ENCODE assay signal across 8 cellular contexts in the genomic region with DNA sequence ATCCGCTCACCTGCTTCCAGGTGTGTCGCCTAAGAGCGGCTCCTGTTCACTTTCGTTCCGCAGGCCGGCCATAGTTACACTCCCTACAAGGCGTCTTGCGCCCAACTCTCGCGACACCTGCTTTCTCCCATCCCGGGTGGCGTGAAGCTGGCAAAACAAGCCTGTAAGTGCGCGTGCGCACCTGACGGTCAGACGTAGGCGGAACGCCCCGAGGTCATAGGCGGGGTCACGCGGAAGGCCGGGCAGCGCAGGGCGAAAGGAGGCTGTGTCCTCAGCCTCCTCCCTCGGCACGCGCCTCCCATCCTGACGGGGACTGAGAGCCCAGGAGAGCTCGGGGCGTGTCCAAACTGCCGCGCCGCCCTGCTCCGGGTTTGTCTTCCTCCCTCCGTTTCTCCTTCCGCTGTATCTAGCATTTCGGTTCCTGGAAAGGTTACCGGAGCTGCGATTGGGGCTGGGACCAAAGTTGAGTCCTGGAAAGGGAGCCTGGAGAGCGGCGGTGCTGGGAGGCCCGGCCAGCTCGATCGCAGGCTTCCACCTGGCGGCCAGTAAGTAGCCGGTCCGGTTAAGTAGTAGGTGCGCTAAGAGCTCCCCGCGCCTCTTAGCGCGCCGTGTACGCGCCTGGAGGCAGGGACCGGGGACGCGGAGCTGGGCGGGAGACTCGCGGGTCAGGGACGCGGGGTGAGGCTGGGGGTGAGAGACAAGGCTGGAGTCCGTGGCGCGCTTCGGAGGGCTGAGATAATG. TPM values are rescaled to one million over a fixed set of nuclear protein-coding genes. Genes with fewer than 3 reads are reported as not detected.
DNase-seq lines count a peak whose midpoint lies in the region; ATAC-seq, FAIRE-seq and TF ChIP-seq lines count a peak whose summit lies in the region.

Gene ABHD18, plus strand, starts transcription at position 345 of the 741 bp plus-strand sequence. CDS start 17,550 bp downstream, outside the sequence.
A gene with protein sequence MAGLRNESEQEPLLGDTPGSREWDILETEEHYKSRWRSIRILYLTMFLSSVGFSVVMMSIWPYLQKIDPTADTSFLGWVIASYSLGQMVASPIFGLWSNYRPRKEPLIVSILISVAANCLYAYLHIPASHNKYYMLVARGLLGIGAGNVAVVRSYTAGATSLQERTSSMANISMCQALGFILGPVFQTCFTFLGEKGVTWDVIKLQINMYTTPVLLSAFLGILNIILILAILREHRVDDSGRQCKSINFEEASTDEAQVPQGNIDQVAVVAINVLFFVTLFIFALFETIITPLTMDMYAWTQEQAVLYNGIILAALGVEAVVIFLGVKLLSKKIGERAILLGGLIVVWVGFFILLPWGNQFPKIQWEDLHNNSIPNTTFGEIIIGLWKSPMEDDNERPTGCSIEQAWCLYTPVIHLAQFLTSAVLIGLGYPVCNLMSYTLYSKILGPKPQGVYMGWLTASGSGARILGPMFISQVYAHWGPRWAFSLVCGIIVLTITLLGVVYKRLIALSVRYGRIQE (minus strand): TSS at position 112 of the 741 bp plus-strand sequence. CDS start 40 bp downstream, at position 72.

- H3K27ac ChIP-seq in parathyroid adenoma (peak within 1 kb of the TSS; percentile 96), tibial nerve (peak within 1 kb of the TSS; percentile 81 to 96 (median 94))

- H3K4me3 ChIP-seq in adipocyte (ENCODE audit: low read length) (peak within 1 kb of the TSS; percentile 100), parathyroid adenoma (ENCODE audit: low read depth, low read length) (peak within 1 kb of the TSS; percentile 97), tibial nerve (peak within 1 kb of the TSS; percentile 86 to 99 (median 94))

- H3K9ac ChIP-seq in adipocyte (ENCODE audit: low read length) = peak within 1 kb of the TSS; percentile 99
- H3K9ac ChIP-seq in parathyroid adenoma = peak within 1 kb of the TSS; percentile 43

- H3K27me3 ChIP-seq in adipocyte (replicated peaks; ENCODE audit: control insufficient read depth, insufficient read depth, low read length) (no peaks in the 10 kb centered on the region), parathyroid adenoma (ENCODE audit: control insufficient read depth, insufficient read depth, low read length) (no peaks in the 10 kb centered on the region), tibial nerve (no peaks in the 10 kb centered on the region)

- peak within 1 kb of the TSS; percentile 81 for H3K4me2 ChIP-seq in parathyroid adenoma (ENCODE audit: low read length)

- TF ChIP-seq POLR2A in GM12891 (IDR thresholded peaks at IDR 0.05; ENCODE audit: low read depth, low read length) (peak; percentile 89), tibial nerve (IDR thresholded peaks at IDR 0.05) (peak; percentile 56 to 81)

- peak; percentile 87 for DNase-seq in GM12891 (ENCODE audit: insufficient read length, low spot score)
- DNase-seq in NCI-H1436 (lab: John Stamatoyannopoulos, UW) = peak; percentile 97
- peak; percentile 98 for DNase-seq in T follicular helper cell (ENCODE audit: low read depth)
- DNase-seq in adipocyte (ENCODE audit: low read depth) = peak; percentile 99
- DNase-seq in Right ventricle myocardium superior = peak; percentile 100
- DNase-seq in tibial nerve (ENCODE audit: low spot score in 2 of 2) = peak; percentile 95 to 97

- H3K9me3 ChIP-seq in adipocyte (ENCODE audit: control insufficient read depth, low read length) (no peaks in the 10 kb centered on the region), parathyroid adenoma (ENCODE audit: control insufficient read depth, low read length) (no peaks in the 10 kb centered on the region), tibial nerve (no peaks in the 10 kb centered on the region)

- FAIRE-seq in GM12891 (lab: Jason Lieb, UNC) = peak; percentile 100

- TF ChIP-seq CTCF in parathyroid adenoma (IDR thresholded peaks at IDR 0.05) (peak; percentile 17), tibial nerve (IDR thresholded peaks at IDR 0.05) (peak in 4 of 5 experiments; percentile 35 to 75 (median 54))

- intact Hi-C loops in Right ventricle myocardium superior (cut with DNase I) = no loop called here

- TF ChIP-seq EP300 in tibial nerve (IDR thresholded peaks at IDR 0.05) = peak; percentile 86 to 93

- H3K79me2 ChIP-seq in parathyroid adenoma = peaks cover 3% of the 10 kb centered on the region

- WGBS in tibial nerve, 2 donors = 0 to 1% methylated on average over 40 to 69 of the region's 69 CpGs

- H3K36me3 ChIP-seq in adipocyte (ENCODE audit: control insufficient read depth, insufficient read depth, low read length, severe bottlenecking) (no peaks in the 10 kb centered on the region), parathyroid adenoma (ENCODE audit: control insufficient read depth, insufficient read depth, low read length) (no peaks in the 10 kb centered on the region), tibial nerve (peaks cover 0 to 6% (median 0%) of the 10 kb centered on the region in 3 donors)

- H3K4me1 ChIP-seq in adipocyte (ENCODE audit: control insufficient read depth, insufficient read depth, low read length) (peaks cover 7% of the 10 kb centered on the region), parathyroid adenoma (no peaks in the 10 kb centered on the region), tibial nerve (peaks cover 0 to 23% (median 3%) of the 10 kb centered on the region in 4 donors)

- H2AFZ ChIP-seq in parathyroid adenoma = peak within 1 kb of the TSS; percentile 96

- ATAC-seq in HG02840 (IDR thresholded peaks at IDR 0.05; ENCODE audit: low FRiP score, unreplicated experiment) = peak; percentile 98
- ATAC-seq in Right ventricle myocardium superior (ENCODE audit: poor library complexity) = peak; percentile 96

TF ChIP-seq in GM12891, 5 proteins besides CTCF, POLR2A, EP300 and RAD21:
- TF ChIP-seq POLR2AphosphoS5 (IDR thresholded peaks at IDR 0.05; ENCODE audit: low read depth, low read length) (peak; percentile 81), PAX5 (IDR thresholded peaks at IDR 0.05; ENCODE audit: insufficient read depth, low read length, severe bottlenecking) (no peak), TAF1 (IDR thresholded peaks at IDR 0.05; ENCODE audit: low read depth, low read length) (peak; percentile 85), SPI1 (IDR thresholded peaks at IDR 0.05; ENCODE audit: low read depth, low read length) (no peak), POU2F2 (IDR thresholded peaks at IDR 0.05; ENCODE audit: low read depth, low read length) (peak; percentile 64; the same call in 1 of the 2 replicates)
TF ChIP-seq in GM12891: peak in this region for 3.

RNA-seq across cellular contexts. Expression of gene ABHD18, which starts in this region (rescaled TPM):
- 4.9 TPM for polyA plus RNA-seq in GM12891 (2012; ENCODE audit: low read depth, missing spikeins)
- total RNA-seq in Right ventricle myocardium superior = 10.0 TPM
- total RNA-seq in tibial nerve = 10 to 100 TPM in 2 of 4 donors, 1 to 10 TPM in 2; 8.0 to 17.7 (median 10.1) TPM

RNA-seq across cellular contexts. Expression of the second gene that starts in this region (rescaled TPM):
- 6.1 TPM for polyA plus RNA-seq in GM12891 (2012; ENCODE audit: low read depth, missing spikeins)
- total RNA-seq in Right ventricle myocardium superior (9.4 TPM), tibial nerve (10 to 100 TPM; 21.3 to 53.1 (median 31.5) TPM)

Comparison
In these comparisons a context has a peak if more than half of its experiments do, and no peak if none do; other contexts are left out.
1. Peak in every context shown above with its lines: DNase-seq, ATAC-seq, H3K4me3 ChIP-seq and H3K27ac ChIP-seq.